In genomic region chr5:135446615-135447014, GRCh38 we compare ENCODE assay signal across 25 cellular contexts. TPM values are rescaled to one million over a fixed set of nuclear protein-coding genes. Genes with fewer than 3 reads are reported as not detected.
"Had no signal": no experiment of that assay in that cellular context is flagged by ENCODE, and none has a peak within 500 bp of the region (broad histone marks: within the 10 kb centered on the region; RNA-seq: fewer than 3 reads in every experiment).

No MANE protein-coding gene starts in this region.

- H3K27ac ChIP-seq: dorsolateral prefrontal cortex, gastrocnemius medialis, vagina had no signal

- DNase-seq: activated CD4-positive, alpha-beta T cell treated with anti-CD3 and anti-CD28 coated beads for 36 hours; activated CD4-positive, CD25-positive, alpha-beta regulatory T cell; activated CD8-positive, alpha-beta memory T cell treated with anti-CD3 and anti-CD28 coated beads, Interleukin-2, amount 10 ng/mL, durations not matched to agents 7 days and 5 days; activated CD8-positive, alpha-beta T cell treated with anti-CD3 and anti-CD28 coated beads, Interleukin-2, amount 10 ng/mL, durations not matched to agents 7 days and 5 days; activated effector memory CD4-positive, alpha-beta T cell treated with Interleukin-2 at 50 U/mL for 16 hours; activated naive CD4-positive, alpha-beta T cell treated with Interleukin-2 at 50 U/mL for 16 hours; anterior cingulate cortex; effector memory CD8-positive, alpha-beta T cell; erythroblast; gastrocnemius medialis; glutamatergic neuron; midbrain; natural killer cell; stimulated activated CD4-positive, alpha-beta T cell treated with anti-CD3 and anti-CD28 coated beads, Interleukin-12 subunit alpha, Interleukin-12 subunit beta, amount 100 ng/mL, for 4 hours; stimulated activated CD4-positive, alpha-beta T cell treated with anti-CD3 and anti-CD28 coated beads, Interleukin-4, amount 100 ng/mL, for 1 hour had no signal

- H3K4me3 ChIP-seq: dorsolateral prefrontal cortex, gastrocnemius medialis, skin epidermis, vagina had no signal

- ATAC-seq: activated CD4-positive, alpha-beta T cell treated with anti-CD3 and anti-CD28 coated beads for 36 hours; activated CD8-positive, alpha-beta memory T cell treated with anti-CD3 and anti-CD28 coated beads, Interleukin-2, amount 10 ng/mL, durations not matched to agents 7 days and 5 days; activated CD8-positive, alpha-beta T cell treated with anti-CD3 and anti-CD28 coated beads, Interleukin-2, amount 10 ng/mL, durations not matched to agents 7 days and 5 days; effector memory CD8-positive, alpha-beta T cell; gastrocnemius medialis; sciatic nerve had no signal

- H3K4me1 ChIP-seq: gastrocnemius medialis, vagina had no signal

- H3K27me3 ChIP-seq: gastrocnemius medialis, vagina had no signal

- H3K9me3 ChIP-seq: gastrocnemius medialis, vagina had no signal

- H3K36me3 ChIP-seq: gastrocnemius medialis, vagina had no signal

RNA-seq across cellular contexts. Expression of gene DCANP1, which starts 0.5 kb away (rescaled TPM):
- total RNA-seq: activated CD4-positive, alpha-beta T cell treated with anti-CD3 and anti-CD28 coated beads for 36 hours; activated CD8-positive, alpha-beta memory T cell treated with anti-CD3 and anti-CD28 coated beads, Interleukin-2, amount 10 ng/mL, durations not matched to agents 7 days and 5 days; activated CD8-positive, alpha-beta T cell treated with anti-CD3 and anti-CD28 coated beads, Interleukin-2, amount 10 ng/mL, durations not matched to agents 7 days and 5 days; bronchial epithelial cell; gastrocnemius medialis; lower leg skin; osteocyte; progenitor cell of endocrine pancreas; renal cortical epithelial cell; sciatic nerve; T-helper 1 cell treated with Interleukin-12 subunit alpha and Interleukin-12 subunit beta and Interleukin-4 antibody, amounts not matched to agents 30 ng/mL and 1 ng/mL, for 36 hours; vagina had no signal

RNA-seq across cellular contexts. Expression of gene TIFAB, which starts 5.5 kb away (rescaled TPM):
- total RNA-seq: activated CD4-positive, alpha-beta T cell treated with anti-CD3 and anti-CD28 coated beads for 36 hours; activated CD8-positive, alpha-beta memory T cell treated with anti-CD3 and anti-CD28 coated beads, Interleukin-2, amount 10 ng/mL, durations not matched to agents 7 days and 5 days; activated CD8-positive, alpha-beta T cell treated with anti-CD3 and anti-CD28 coated beads, Interleukin-2, amount 10 ng/mL, durations not matched to agents 7 days and 5 days; bronchial epithelial cell; gastrocnemius medialis; osteocyte; progenitor cell of endocrine pancreas; renal cortical epithelial cell; T-helper 1 cell treated with Interleukin-12 subunit alpha and Interleukin-12 subunit beta and Interleukin-4 antibody, amounts not matched to agents 30 ng/mL and 1 ng/mL, for 36 hours; vagina had no signal
